In genomic region chr16:75471723-75472634, GRCh38 we compare ENCODE assay signal across 1 cellular context.
TF ChIP-seq lines count a peak whose summit lies in the region.

No MANE protein-coding gene starts in this region.

TF ChIP-seq in HepG2, 621 proteins besides CTCF, POLR2A, EP300 and RAD21 (continued from another document and continues in another):
- TF ChIP-seq ZNF230 (CRISPR knock-in tag; IDR thresholded peaks at IDR 0.05) (no peak), MIER2 (CRISPR knock-in tag; IDR thresholded peaks at IDR 0.05) (no peak), PHB2 (IDR thresholded peaks at IDR 0.05; ENCODE audit: partially characterized antibody) (no peak), STAT5B (CRISPR knock-in tag; IDR thresholded peaks at IDR 0.05) (no peak), TFAP4 (IDR thresholded peaks at IDR 0.05; ENCODE audit: borderline replicate concordance, low read depth) (no peak), TBL1XR1 (IDR thresholded peaks at IDR 0.05; ENCODE audit: borderline replicate concordance, low read length, partially characterized antibody) (no peak), REL (CRISPR knock-in tag; conservative IDR thresholded peaks at IDR 0.05) (no peak), KLF15 (CRISPR knock-in tag; IDR thresholded peaks at IDR 0.05; ENCODE audit: borderline replicate concordance) (no peak), ZNF550 (CRISPR knock-in tag; IDR thresholded peaks at IDR 0.05; ENCODE audit: borderline replicate concordance) (no peak), ZBTB34 (CRISPR knock-in tag; IDR thresholded peaks at IDR 0.05) (no peak), ZNF691 (CRISPR knock-in tag; IDR thresholded peaks at IDR 0.05; ENCODE audit: borderline replicate concordance, low read depth) (no peak), KIAA2018 (CRISPR knock-in tag; IDR thresholded peaks at IDR 0.05; ENCODE audit: borderline replicate concordance) (no peak), MIER3 (CRISPR knock-in tag; IDR thresholded peaks at IDR 0.05; ENCODE audit: borderline replicate concordance) (0 out of 2 replicates have a peak, but pooled peaks have one; percentile 31), HIC2 (CRISPR knock-in tag; IDR thresholded peaks at IDR 0.05; ENCODE audit: low read depth) (no peak), ZIK1 (CRISPR knock-in tag; IDR thresholded peaks at IDR 0.05; ENCODE audit: borderline replicate concordance, low read depth) (no peak), SP5 (CRISPR knock-in tag; IDR thresholded peaks at IDR 0.05; ENCODE audit: borderline replicate concordance, low read depth) (no peak), ZNF570 (CRISPR knock-in tag; IDR thresholded peaks at IDR 0.05; ENCODE audit: borderline replicate concordance) (0 out of 2 replicates have a peak, but pooled peaks have one; percentile 54), ZNF335 (CRISPR knock-in tag; IDR thresholded peaks at IDR 0.05) (no peak), ZSCAN5A (CRISPR knock-in tag; IDR thresholded peaks at IDR 0.05; ENCODE audit: borderline replicate concordance) (no peak), JUN (CRISPR knock-in tag; IDR thresholded peaks at IDR 0.05) (no peak), FLYWCH1 (CRISPR knock-in tag; IDR thresholded peaks at IDR 0.05) (no peak), CEBPB (IDR thresholded peaks at IDR 0.05; ENCODE audit: borderline replicate concordance, low read depth, low read length) (no peak), MYC (CRISPR knock-in tag; IDR thresholded peaks at IDR 0.05; ENCODE audit: borderline replicate concordance) (no peak), MNT (IDR thresholded peaks at IDR 0.05) (no peak), KAT7 (CRISPR knock-in tag; IDR thresholded peaks at IDR 0.05; ENCODE audit: borderline replicate concordance) (no peak), ZNF160 (CRISPR knock-in tag; IDR thresholded peaks at IDR 0.05) (no peak)
- TF ChIP-seq, protein P1, sequence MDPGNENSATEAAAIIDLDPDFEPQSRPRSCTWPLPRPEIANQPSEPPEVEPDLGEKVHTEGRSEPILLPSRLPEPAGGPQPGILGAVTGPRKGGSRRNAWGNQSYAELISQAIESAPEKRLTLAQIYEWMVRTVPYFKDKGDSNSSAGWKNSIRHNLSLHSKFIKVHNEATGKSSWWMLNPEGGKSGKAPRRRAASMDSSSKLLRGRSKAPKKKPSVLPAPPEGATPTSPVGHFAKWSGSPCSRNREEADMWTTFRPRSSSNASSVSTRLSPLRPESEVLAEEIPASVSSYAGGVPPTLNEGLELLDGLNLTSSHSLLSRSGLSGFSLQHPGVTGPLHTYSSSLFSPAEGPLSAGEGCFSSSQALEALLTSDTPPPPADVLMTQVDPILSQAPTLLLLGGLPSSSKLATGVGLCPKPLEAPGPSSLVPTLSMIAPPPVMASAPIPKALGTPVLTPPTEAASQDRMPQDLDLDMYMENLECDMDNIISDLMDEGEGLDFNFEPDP (CRISPR knock-in tag; conservative IDR thresholded peaks at IDR 0.05): no peak
- TF ChIP-seq, protein P2, sequence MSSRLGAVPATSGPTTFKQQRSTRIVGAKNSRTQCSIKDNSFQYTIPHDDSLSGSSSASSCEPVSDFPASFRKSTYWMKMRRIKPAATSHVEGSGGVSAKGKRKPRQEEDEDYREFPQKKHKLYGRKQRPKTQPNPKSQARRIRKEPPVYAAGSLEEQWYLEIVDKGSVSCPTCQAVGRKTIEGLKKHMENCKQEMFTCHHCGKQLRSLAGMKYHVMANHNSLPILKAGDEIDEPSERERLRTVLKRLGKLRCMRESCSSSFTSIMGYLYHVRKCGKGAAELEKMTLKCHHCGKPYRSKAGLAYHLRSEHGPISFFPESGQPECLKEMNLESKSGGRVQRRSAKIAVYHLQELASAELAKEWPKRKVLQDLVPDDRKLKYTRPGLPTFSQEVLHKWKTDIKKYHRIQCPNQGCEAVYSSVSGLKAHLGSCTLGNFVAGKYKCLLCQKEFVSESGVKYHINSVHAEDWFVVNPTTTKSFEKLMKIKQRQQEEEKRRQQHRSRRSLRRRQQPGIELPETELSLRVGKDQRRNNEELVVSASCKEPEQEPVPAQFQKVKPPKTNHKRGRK (CRISPR knock-in tag; IDR thresholded peaks at IDR 0.05): no peak
- TF ChIP-seq, protein P3, sequence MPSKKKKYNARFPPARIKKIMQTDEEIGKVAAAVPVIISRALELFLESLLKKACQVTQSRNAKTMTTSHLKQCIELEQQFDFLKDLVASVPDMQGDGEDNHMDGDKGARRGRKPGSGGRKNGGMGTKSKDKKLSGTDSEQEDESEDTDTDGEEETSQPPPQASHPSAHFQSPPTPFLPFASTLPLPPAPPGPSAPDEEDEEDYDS (CRISPR knock-in tag; IDR thresholded peaks at IDR 0.05): no peak; the same call in 1 of the 2 replicates
- TF ChIP-seq, protein P4, sequence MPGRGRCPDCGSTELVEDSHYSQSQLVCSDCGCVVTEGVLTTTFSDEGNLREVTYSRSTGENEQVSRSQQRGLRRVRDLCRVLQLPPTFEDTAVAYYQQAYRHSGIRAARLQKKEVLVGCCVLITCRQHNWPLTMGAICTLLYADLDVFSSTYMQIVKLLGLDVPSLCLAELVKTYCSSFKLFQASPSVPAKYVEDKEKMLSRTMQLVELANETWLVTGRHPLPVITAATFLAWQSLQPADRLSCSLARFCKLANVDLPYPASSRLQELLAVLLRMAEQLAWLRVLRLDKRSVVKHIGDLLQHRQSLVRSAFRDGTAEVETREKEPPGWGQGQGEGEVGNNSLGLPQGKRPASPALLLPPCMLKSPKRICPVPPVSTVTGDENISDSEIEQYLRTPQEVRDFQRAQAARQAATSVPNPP (CRISPR knock-in tag; IDR thresholded peaks at IDR 0.05): no peak
- TF ChIP-seq, protein P5, sequence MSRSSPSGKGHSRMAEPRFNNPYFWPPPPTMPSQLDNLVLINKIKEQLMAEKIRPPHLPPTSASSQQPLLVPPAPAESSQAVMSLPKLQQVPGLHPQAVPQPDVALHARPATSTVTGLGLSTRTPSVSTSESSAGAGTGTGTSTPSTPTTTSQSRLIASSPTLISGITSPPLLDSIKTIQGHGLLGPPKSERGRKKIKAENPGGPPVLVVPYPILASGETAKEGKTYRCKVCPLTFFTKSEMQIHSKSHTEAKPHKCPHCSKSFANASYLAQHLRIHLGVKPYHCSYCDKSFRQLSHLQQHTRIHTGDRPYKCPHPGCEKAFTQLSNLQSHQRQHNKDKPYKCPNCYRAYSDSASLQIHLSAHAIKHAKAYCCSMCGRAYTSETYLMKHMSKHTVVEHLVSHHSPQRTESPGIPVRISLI (CRISPR knock-in tag; IDR thresholded peaks at IDR 0.05; ENCODE audit: borderline replicate concordance): no peak
